Comparison of ENCODE assay signal across 20 cellular contexts in the genomic region with DNA sequence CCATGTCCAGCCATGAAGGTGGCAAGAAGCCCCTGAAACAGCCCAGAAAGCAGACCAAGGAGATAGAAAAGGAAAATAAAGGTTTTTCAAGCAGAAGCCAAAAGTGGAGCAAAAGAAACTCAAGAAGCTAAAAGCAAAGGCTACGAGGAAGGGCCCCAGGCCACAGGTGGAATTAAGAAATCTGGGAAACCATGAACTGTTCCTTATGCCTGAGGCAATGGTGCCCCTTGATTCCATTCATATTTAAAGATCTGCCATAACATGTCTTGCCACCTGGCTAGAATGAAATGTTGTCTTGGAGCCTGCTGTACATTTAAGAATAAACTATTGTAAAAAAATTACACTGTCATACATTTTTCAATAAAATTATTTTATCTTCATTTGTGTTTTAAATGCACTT.
"Had no signal": no experiment of that assay in that cellular context is flagged by ENCODE, and none has a peak within 500 bp of the region (broad histone marks: within the 10 kb centered on the region; RNA-seq: fewer than 3 reads in every experiment).

No MANE protein-coding gene starts in this region.

- H3K9me3 ChIP-seq: gastrocnemius medialis, ovary, psoas muscle, thyroid gland, vagina had no signal

- H3K36me3 Mint-ChIP-seq: natural killer cell; stimulated activated effector memory CD8-positive, alpha-beta T cell treated with anti-CD3 and anti-CD28 coated beads, Interleukin-12 subunit alpha, Interleukin-12 subunit beta, amount 100 ng/mL, for 72 hours had no signal

- H3K4me3 ChIP-seq: gastrocnemius medialis, ovary, psoas muscle, sigmoid colon, stomach, thyroid gland, vagina had no signal

- H3K4me3 Mint-ChIP-seq: effector memory CD8-positive, alpha-beta T cell; natural killer cell; stimulated activated effector memory CD8-positive, alpha-beta T cell treated with anti-CD3 and anti-CD28 coated beads, Interleukin-12 subunit alpha, Interleukin-12 subunit beta, amount 100 ng/mL, for 72 hours had no signal

- H3K4me1 ChIP-seq: gastrocnemius medialis, psoas muscle, stomach, thyroid gland, vagina had no signal

- H3K4me1 Mint-ChIP-seq: stimulated activated effector memory CD8-positive, alpha-beta T cell treated with anti-CD3 and anti-CD28 coated beads, Interleukin-12 subunit alpha, Interleukin-12 subunit beta, amount 100 ng/mL, for 72 hours had no signal

- H3K9me3 Mint-ChIP-seq: stimulated activated effector memory CD8-positive, alpha-beta T cell treated with anti-CD3 and anti-CD28 coated beads, Interleukin-12 subunit alpha, Interleukin-12 subunit beta, amount 100 ng/mL, for 72 hours had no signal

- H3K27ac Mint-ChIP-seq: effector memory CD8-positive, alpha-beta T cell; natural killer cell; stimulated activated effector memory CD8-positive, alpha-beta T cell treated with anti-CD3 and anti-CD28 coated beads, Interleukin-12 subunit alpha, Interleukin-12 subunit beta, amount 100 ng/mL, for 72 hours had no signal

- DNase-seq: cortex of kidney; effector memory CD8-positive, alpha-beta T cell; gastrocnemius medialis; head of caudate nucleus; kidney; natural killer cell; occipital lobe; ovary; posterior cingulate gyrus; psoas muscle; right cardiac atrium; sigmoid colon; stimulated activated CD4-positive, alpha-beta T cell treated with anti-CD3 and anti-CD28 coated beads, Interleukin-2, amount 100 ng/mL, for 24 hours; stimulated activated CD4-positive, alpha-beta T cell treated with anti-CD3 and anti-CD28 coated beads, Interleukin-4, amount 100 ng/mL, for 24 hours; stimulated activated naive CD4-positive, alpha-beta T cell treated with Interleukin-2 at 50 U/mL for 16 hours; stomach; thyroid gland had no signal

- H3K36me3 ChIP-seq: gastrocnemius medialis, ovary, sigmoid colon, stomach, thyroid gland, vagina had no signal

- H3K27me3 ChIP-seq: gastrocnemius medialis, ovary, sigmoid colon, stomach, thyroid gland, vagina had no signal

- ATAC-seq: effector memory CD8-positive, alpha-beta T cell; gastrocnemius medialis; left lobe of liver; natural killer cell; psoas muscle; right cardiac atrium; stimulated activated effector memory CD8-positive, alpha-beta T cell treated with anti-CD3 and anti-CD28 coated beads, Interleukin-12 subunit alpha, Interleukin-12 subunit beta, amount 100 ng/mL, for 72 hours had no signal

- H3K27ac ChIP-seq: gastrocnemius medialis, ovary, psoas muscle, sigmoid colon, stomach, thyroid gland, vagina had no signal
